ENCODE assay signal across 14 cellular contexts in the genomic region with DNA sequence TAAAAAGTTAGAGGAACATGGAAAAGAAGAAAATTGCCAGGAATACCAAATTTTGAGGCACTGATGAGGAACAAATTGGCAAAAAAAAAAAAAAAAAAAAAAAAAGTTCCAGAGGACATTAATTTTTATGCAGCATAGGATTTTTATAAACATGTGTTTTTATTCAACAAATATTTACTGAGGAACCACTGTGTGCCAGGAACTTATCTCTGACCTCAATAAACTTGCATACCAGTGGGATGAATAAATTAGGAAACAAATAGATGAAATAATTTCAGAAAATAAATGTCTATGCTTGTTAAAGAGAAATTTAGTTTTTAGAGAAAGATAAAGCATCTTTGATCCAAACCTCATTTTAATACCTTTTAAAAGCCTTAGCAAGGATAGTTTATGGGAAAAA.
DNase-seq lines count a peak whose midpoint lies in the region; ATAC-seq and TF ChIP-seq lines count a peak whose summit lies in the region.
"Had no signal": no experiment of that assay in that cellular context is flagged by ENCODE, and none has a peak within 500 bp of the region (broad histone marks: within the 10 kb centered on the region; RNA-seq: fewer than 3 reads in every experiment).

No MANE protein-coding gene starts in this region.

- H4K8ac ChIP-seq in IMR-90 (ENCODE audit: low read depth in 2 of 2, low read length in 2 of 2): no peak overlapping the region

- no peak overlapping the region for H2AK9ac ChIP-seq in IMR-90 (replicated peaks; ENCODE audit: low read depth, low read length, poor library complexity)

- H2BK5ac ChIP-seq in IMR-90 (ENCODE audit: low read depth, low read length, poor library complexity, severe bottlenecking): no peak overlapping the region

- H3K79me1 ChIP-seq in IMR-90 (ENCODE audit: low read depth in 1 of 2, low read length in 2 of 2): peaks cover 8 to 10% of the 10 kb centered on the region in 2 experiments; a peak in 2 of 4 replicates

- POLR2A ChIA-PET in IMR-90 (lab: Charles Lee; ENCODE audit: unreplicated experiment): no interaction called here

- no peak overlapping the region for H2BK20ac ChIP-seq in IMR-90 (ENCODE audit: low read depth, low read length)

- ATAC-seq in IMR-90 (ENCODE audit: low read depth) (peak; percentile 43), GM19467 (IDR thresholded peaks at IDR 0.05; ENCODE audit: unreplicated experiment) (no peak)
- ATAC-seq: HCT116 had no signal

- H2BK15ac ChIP-seq in IMR-90 (ENCODE audit: low read depth, low read length): no peak overlapping the region

- no peaks in the 10 kb centered on the region for H3K27me3 ChIP-seq in IMR-90 (ENCODE audit: control insufficient read depth, insufficient read depth, low read length)
- H3K27me3 ChIP-seq in adrenal gland: no peaks in the 10 kb centered on the region
- H3K27me3 ChIP-seq: BLaER1 had no signal

- CTCF ChIA-PET in IMR-90 (lab: Yijun Ruan, JAX): no interaction called here

- H3K36me3 ChIP-seq in IMR-90 (ENCODE audit: control insufficient read depth, insufficient read depth, low read length) (no peaks in the 10 kb centered on the region), adrenal gland (replicated peaks in 1 of 2) (no peaks in the 10 kb centered on the region)
- H3K36me3 ChIP-seq: BLaER1 had no signal

- in situ Hi-C loops in IMR-90 (cut with MboI; ENCODE audit: low sequenced_read_pairs): no loop called here

- H3K4me1 ChIP-seq in IMR-90 (ENCODE audit: control insufficient read depth, insufficient read depth, low read length): peaks cover 12% of the 10 kb centered on the region
- no peaks in the 10 kb centered on the region for H3K4me1 ChIP-seq in adrenal gland (replicated peaks in 1 of 2)
- H3K4me1 ChIP-seq: BLaER1 had no signal

- H3K18ac ChIP-seq in IMR-90 (ENCODE audit: low read depth, low read length): no peak overlapping the region

- TF ChIP-seq POLR2A in IMR-90 (IDR thresholded peaks at IDR 0.05; ENCODE audit: low read depth, low read length) (no peak), adrenal gland (IDR thresholded peaks at IDR 0.05) (no peak)

- H3K4me3 ChIP-seq in IMR-90 (ENCODE audit: insufficient read depth, low read depth, low read length) (no peak overlapping the region), cardiac fibroblast (replicated peaks in 1 of 2; ENCODE audit: low read depth in 2 of 2, low read length in 2 of 2) (no peak overlapping the region), fibroblast of the aortic adventitia (ENCODE audit: low read depth, low read length) (no peak overlapping the region), adrenal gland (no peak overlapping the region)
- H3K4me3 ChIP-seq: BLaER1, GM23248 had no signal

- no peak overlapping the region for H3K27ac ChIP-seq in IMR-90 (ENCODE audit: insufficient read depth, low read length)
- H3K27ac ChIP-seq in adrenal gland: no peak overlapping the region
- H3K27ac ChIP-seq: BLaER1, GM23248 had no signal

- H2BK120ac ChIP-seq in IMR-90 (ENCODE audit: low read depth, low read length): no peak overlapping the region

- dilution Hi-C loops in IMR-90 (cut with HindIII; ENCODE audit: low sequenced_read_pairs, unreplicated experiment): no loop called here

- no peak overlapping the region for H4K5ac ChIP-seq in IMR-90 (ENCODE audit: low read depth, low read length)

- no peak overlapping the region for H3K56ac ChIP-seq in IMR-90 (ENCODE audit: extremely low read depth, insufficient read depth, low read length)

- no peaks in the 10 kb centered on the region; the same call in 1 of the 2 replicates for H3K9me1 ChIP-seq in IMR-90 (ENCODE audit: insufficient read depth, low read length)

- no peak overlapping the region for H2AFZ ChIP-seq in IMR-90 (replicated peaks; ENCODE audit: low read length, poor library complexity)
- H2AFZ ChIP-seq: GM23248 had no signal

- DNase-seq in AG08395 (ENCODE audit: low spot score): peak; percentile 4
- DNase-seq in IMR-90: no peak
- DNase-seq in cardiac fibroblast (ENCODE audit: low read depth in 2 of 2): peak; percentile 11 to 29
- DNase-seq in fibroblast of the aortic adventitia (ENCODE audit: low read depth): peak; percentile 43
- no peak for DNase-seq in adrenal gland
- DNase-seq in NCI-H526 treated with DMSO at 0.1 percent for 48 hours (lab: John Stamatoyannopoulos, UW): no peak
- DNase-seq in NCI-H187 (lab: John Stamatoyannopoulos, UW): no peak
- DNase-seq: AML-193; CD4-positive, CD25-positive, alpha-beta regulatory T cell; DMS 273 treated with DMSO at 0.1 percent for 48 hours; GM23248 had no signal

- no peak overlapping the region for H3K9ac ChIP-seq in IMR-90 (ENCODE audit: low read depth, low read length)
- H3K9ac ChIP-seq: BLaER1, GM23248 had no signal

- no peak overlapping the region for H3K14ac ChIP-seq in IMR-90 (replicated peaks; ENCODE audit: low read depth, low read length)

- H2AK5ac ChIP-seq in IMR-90 (ENCODE audit: low read depth, low read length): no peak overlapping the region

- no peak overlapping the region for H3K4me2 ChIP-seq in IMR-90 (ENCODE audit: low read depth, low read length)
- H3K4me2 ChIP-seq: BLaER1 had no signal

- intact Hi-C loops in IMR-90 (cut with micrococcal nuclease) (no loop called here), adrenal gland (cut with DNase I) (no loop called here)

- BruUV-seq in IMR-90 (replicated peaks; lab: Mats Ljungman, UMichigan): no TSS peak

- TF ChIP-seq RAD21 in IMR-90 (IDR thresholded peaks at IDR 0.05; ENCODE audit: low read length): no peak

- H4K91ac ChIP-seq in IMR-90 (ENCODE audit: insufficient read depth, low read depth, low read length): no peak overlapping the region

- H3K9me3 ChIP-seq in IMR-90 (ENCODE audit: control insufficient read depth, insufficient read depth, low read length) (no peaks in the 10 kb centered on the region), adrenal gland (replicated peaks in 1 of 3) (no peaks in the 10 kb centered on the region)
- H3K9me3 ChIP-seq: BLaER1 had no signal

- no peak overlapping the region for H3K23ac ChIP-seq in IMR-90 (ENCODE audit: low read depth, low read length)

- no peak overlapping the region for H3K4ac ChIP-seq in IMR-90 (ENCODE audit: low read depth, low read length)

- TF ChIP-seq CTCF in IMR-90 (conservative IDR thresholded peaks at IDR 0.05; ENCODE audit: low read depth, low read length) (no peak), cardiac fibroblast (IDR thresholded peaks at IDR 0.05; ENCODE audit: low read depth, low read length) (no peak), fibroblast of the aortic adventitia (IDR thresholded peaks at IDR 0.05; ENCODE audit: insufficient read depth, low read length) (no peak), adrenal gland (IDR thresholded peaks at IDR 0.05) (no peak)

- H4K20me1 ChIP-seq in IMR-90 (ENCODE audit: insufficient read depth, low read length): no peaks in the 10 kb centered on the region
- H4K20me1 ChIP-seq: BLaER1 had no signal

TF ChIP-seq in IMR-90, 13 proteins besides CTCF, POLR2A, EP300 and RAD21:
- no peak for TF ChIP-seq MAZ (IDR thresholded peaks at IDR 0.05; ENCODE audit: borderline replicate concordance, low read depth, low read length)
- TF ChIP-seq NFE2L2 (IDR thresholded peaks at IDR 0.05; ENCODE audit: low read depth, low read length): no peak
- TF ChIP-seq RFX5 (IDR thresholded peaks at IDR 0.05; ENCODE audit: low read depth, low read length): no peak
- TF ChIP-seq, protein P1, sequence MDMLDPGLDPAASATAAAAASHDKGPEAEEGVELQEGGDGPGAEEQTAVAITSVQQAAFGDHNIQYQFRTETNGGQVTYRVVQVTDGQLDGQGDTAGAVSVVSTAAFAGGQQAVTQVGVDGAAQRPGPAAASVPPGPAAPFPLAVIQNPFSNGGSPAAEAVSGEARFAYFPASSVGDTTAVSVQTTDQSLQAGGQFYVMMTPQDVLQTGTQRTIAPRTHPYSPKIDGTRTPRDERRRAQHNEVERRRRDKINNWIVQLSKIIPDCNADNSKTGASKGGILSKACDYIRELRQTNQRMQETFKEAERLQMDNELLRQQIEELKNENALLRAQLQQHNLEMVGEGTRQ (IDR thresholded peaks at IDR 0.05; ENCODE audit: low read depth, low read length): no peak
- TF ChIP-seq MXI1 (IDR thresholded peaks at IDR 0.05; ENCODE audit: borderline replicate concordance, low read depth, low read length): no peak
- TF ChIP-seq FOS (IDR thresholded peaks at IDR 0.05; ENCODE audit: low read depth, low read length): no peak
- TF ChIP-seq RCOR1 (IDR thresholded peaks at IDR 0.05; ENCODE audit: insufficient replicate concordance, low read length): no peak
- TF ChIP-seq BHLHE40 (IDR thresholded peaks at IDR 0.05; ENCODE audit: low read depth, low read length): no peak
- TF ChIP-seq CEBPB (IDR thresholded peaks at IDR 0.05; ENCODE audit: low read depth, low read length): no peak
- TF ChIP-seq, protein P2, sequence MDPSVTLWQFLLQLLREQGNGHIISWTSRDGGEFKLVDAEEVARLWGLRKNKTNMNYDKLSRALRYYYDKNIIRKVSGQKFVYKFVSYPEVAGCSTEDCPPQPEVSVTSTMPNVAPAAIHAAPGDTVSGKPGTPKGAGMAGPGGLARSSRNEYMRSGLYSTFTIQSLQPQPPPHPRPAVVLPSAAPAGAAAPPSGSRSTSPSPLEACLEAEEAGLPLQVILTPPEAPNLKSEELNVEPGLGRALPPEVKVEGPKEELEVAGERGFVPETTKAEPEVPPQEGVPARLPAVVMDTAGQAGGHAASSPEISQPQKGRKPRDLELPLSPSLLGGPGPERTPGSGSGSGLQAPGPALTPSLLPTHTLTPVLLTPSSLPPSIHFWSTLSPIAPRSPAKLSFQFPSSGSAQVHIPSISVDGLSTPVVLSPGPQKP (IDR thresholded peaks at IDR 0.05; ENCODE audit: borderline replicate concordance, low read depth, low read length): no peak
- TF ChIP-seq MAFK (IDR thresholded peaks at IDR 0.05; ENCODE audit: low read depth, low read length): no peak
- TF ChIP-seq CHD1 (IDR thresholded peaks at IDR 0.05; ENCODE audit: low read depth, low read length): no peak

Comparison
In these comparisons a context has a peak if more than half of its experiments do, and no peak if none do; other contexts are left out.
1. DNase-seq: peak in AG08395 (single experiment), cardiac fibroblast (2 of 2) and fibroblast of the aortic adventitia (single experiment); none in IMR-90 (single experiment), adrenal gland (0 of 7), NCI-H526 treated with DMSO at 0.1 percent for 48 hours (single experiment) and NCI-H187 (0 of 2).